Comparison of ENCODE assay signal across 2 cellular contexts in the genomic region with DNA sequence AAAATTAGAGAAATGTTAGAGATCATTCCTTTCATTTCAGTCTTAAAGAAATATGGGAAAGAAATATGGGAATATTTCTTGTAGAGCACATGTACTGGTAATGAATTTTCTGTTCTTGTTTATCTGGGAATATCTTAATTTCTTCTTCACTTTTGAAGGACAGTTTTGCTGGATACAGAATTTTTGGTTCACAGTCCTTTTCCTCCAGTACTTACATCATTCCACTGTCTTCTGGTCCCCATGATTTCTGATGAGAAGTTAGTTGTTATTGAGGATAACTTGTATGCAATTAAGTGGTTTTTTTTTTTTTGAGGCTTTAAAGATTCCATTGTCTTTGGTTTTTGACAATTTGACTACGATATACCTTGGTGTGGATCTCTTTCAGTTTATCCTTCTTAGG.
TF ChIP-seq lines count a peak whose summit lies in the region.

No MANE protein-coding gene starts in this region.

TF ChIP-seq in HEK293, 187 proteins besides CTCF, POLR2A, EP300 and RAD21:
- TF ChIP-seq, protein P1, sequence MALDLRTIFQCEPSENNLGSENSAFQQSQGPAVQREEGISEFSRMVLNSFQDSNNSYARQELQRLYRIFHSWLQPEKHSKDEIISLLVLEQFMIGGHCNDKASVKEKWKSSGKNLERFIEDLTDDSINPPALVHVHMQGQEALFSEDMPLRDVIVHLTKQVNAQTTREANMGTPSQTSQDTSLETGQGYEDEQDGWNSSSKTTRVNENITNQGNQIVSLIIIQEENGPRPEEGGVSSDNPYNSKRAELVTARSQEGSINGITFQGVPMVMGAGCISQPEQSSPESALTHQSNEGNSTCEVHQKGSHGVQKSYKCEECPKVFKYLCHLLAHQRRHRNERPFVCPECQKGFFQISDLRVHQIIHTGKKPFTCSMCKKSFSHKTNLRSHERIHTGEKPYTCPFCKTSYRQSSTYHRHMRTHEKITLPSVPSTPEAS (tag by site-specific recombination; IDR thresholded peaks at IDR 0.05): no peak
- TF ChIP-seq SETDB1 (IDR thresholded peaks at IDR 0.05; ENCODE audit: insufficient read length, low read length): peak; percentile 69
TF ChIP-seq in HEK293: peak in this region for 1.

TF ChIP-seq in GM12878, 131 proteins besides CTCF, POLR2A, EP300 and RAD21:
- no peak for TF ChIP-seq PML (IDR thresholded peaks at IDR 0.05; ENCODE audit: low read length)
- 0 out of 2 replicates have a peak, but pooled peaks have one; percentile 66 for TF ChIP-seq CBX5 (IDR thresholded peaks at IDR 0.05; ENCODE audit: low read depth)
- TF ChIP-seq RAD51 (IDR thresholded peaks at IDR 0.05): no peak
- TF ChIP-seq EED (IDR thresholded peaks at IDR 0.05; ENCODE audit: low read depth): no peak
- TF ChIP-seq, protein P2, sequence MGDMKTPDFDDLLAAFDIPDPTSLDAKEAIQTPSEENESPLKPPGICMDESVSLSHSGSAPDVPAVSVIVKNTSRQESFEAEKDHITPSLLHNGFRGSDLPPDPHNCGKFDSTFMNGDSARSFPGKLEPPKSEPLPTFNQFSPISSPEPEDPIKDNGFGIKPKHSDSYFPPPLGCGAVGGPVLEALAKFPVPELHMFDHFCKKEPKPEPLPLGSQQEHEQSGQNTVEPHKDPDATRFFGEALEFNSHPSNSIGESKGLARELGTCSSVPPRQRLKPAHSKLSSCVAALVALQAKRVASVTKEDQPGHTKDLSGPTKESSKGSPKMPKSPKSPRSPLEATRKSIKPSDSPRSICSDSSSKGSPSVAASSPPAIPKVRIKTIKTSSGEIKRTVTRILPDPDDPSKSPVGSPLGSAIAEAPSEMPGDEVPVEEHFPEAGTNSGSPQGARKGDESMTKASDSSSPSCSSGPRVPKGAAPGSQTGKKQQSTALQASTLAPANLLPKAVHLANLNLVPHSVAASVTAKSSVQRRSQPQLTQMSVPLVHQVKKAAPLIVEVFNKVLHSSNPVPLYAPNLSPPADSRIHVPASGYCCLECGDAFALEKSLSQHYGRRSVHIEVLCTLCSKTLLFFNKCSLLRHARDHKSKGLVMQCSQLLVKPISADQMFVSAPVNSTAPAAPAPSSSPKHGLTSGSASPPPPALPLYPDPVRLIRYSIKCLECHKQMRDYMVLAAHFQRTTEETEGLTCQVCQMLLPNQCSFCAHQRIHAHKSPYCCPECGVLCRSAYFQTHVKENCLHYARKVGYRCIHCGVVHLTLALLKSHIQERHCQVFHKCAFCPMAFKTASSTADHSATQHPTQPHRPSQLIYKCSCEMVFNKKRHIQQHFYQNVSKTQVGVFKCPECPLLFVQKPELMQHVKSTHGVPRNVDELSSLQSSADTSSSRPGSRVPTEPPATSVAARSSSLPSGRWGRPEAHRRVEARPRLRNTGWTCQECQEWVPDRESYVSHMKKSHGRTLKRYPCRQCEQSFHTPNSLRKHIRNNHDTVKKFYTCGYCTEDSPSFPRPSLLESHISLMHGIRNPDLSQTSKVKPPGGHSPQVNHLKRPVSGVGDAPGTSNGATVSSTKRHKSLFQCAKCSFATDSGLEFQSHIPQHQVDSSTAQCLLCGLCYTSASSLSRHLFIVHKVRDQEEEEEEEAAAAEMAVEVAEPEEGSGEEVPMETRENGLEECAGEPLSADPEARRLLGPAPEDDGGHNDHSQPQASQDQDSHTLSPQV (IDR thresholded peaks at IDR 0.05): no peak
- no peak for TF ChIP-seq PAX8 (IDR thresholded peaks at IDR 0.05)
TF ChIP-seq in GM12878: peak in this region for 1.
